In genomic region chr15:56365075-56365711, GRCh38 we compare ENCODE assay signal across 8 cellular contexts. TPM values are rescaled to one million over a fixed set of nuclear protein-coding genes. Genes with fewer than 3 reads are reported as not detected.
DNase-seq lines count a peak whose midpoint lies in the region; ATAC-seq, FAIRE-seq and TF ChIP-seq lines count a peak whose summit lies in the region.

TEX9 (plus strand) TSS chr15:56365426; CDS start chr15:56365451, 25 bp downstream.

- FAIRE-seq in GM12878 (lab: Jason Lieb, UNC), result peak; percentile 94

- H3K79me2 ChIP-seq in GM12878 (ENCODE audit: control insufficient read depth, insufficient read depth, low read length), result peaks cover 56% of the 10 kb centered on the region

- CTCF ChIA-PET in GM12878 (lab: Yijun Ruan, JAX), result no interaction called here

- ATAC-seq in GM18499 (IDR thresholded peaks at IDR 0.05; ENCODE audit: insufficient read depth, unreplicated experiment) (peak; percentile 54), HG02852 (IDR thresholded peaks at IDR 0.05; ENCODE audit: unreplicated experiment) (peak; percentile 92), GM12878 (peak; percentile 91)

- no peak for TF ChIP-seq RAD21 in GM12878 (IDR thresholded peaks at IDR 0.05; ENCODE audit: insufficient read depth, low read depth, low read length)

- peaks cover 43% of the 10 kb centered on the region for H3K27me3 Mint-ChIP-seq in T-helper 2 cell treated with Interferon-gamma antibody and Interleukin-4, amounts not matched to agents 5 μg/mL and 100 μg/mL, for 36 hours (ENCODE audit: low read depth)

- H3K9me3 Mint-ChIP-seq in T-helper 2 cell treated with Interferon-gamma antibody and Interleukin-4, amounts not matched to agents 5 μg/mL and 100 μg/mL, for 36 hours, result no peaks in the 10 kb centered on the region

- no TSS peak for BruUV-seq in GM12878 (replicated peaks; lab: Mats Ljungman, UMichigan)

- intact Hi-C loops in GM12878 (cut with micrococcal nuclease; ENCODE audit: unreplicated experiment), result no loop called here
- intact Hi-C loops in sigmoid colon (cut with DNase I), result loop anchor here (5.0 kb wide), 1 partner anchor 118 kb away; no protein-coding TSS in a partner anchor

- H3K4me3 Mint-ChIP-seq in T-helper 2 cell treated with Interferon-gamma antibody and Interleukin-4, amounts not matched to agents 5 μg/mL and 100 μg/mL, for 36 hours, result peak within 1 kb of the TSS; percentile 88

- H3K9ac ChIP-seq in GM12878 (ENCODE audit: control insufficient read depth, insufficient read depth, low read length), result peak within 1 kb of the TSS; percentile 81

- peak within 1 kb of the TSS; percentile 86 for H3K4me3 ChIP-seq in GM12878
- H3K4me3 ChIP-seq in sigmoid colon, result peak within 1 kb of the TSS; percentile 37 to 69 (median 60)

- DNase-seq in NCI-H1436 (lab: John Stamatoyannopoulos, UW) (peak; percentile 88), GM12878 (ENCODE audit: low read depth, low spot score) (peak; percentile 79), iPS DF 4.7 (ENCODE audit: extremely low read depth, low spot score) (peak; percentile 79), sigmoid colon (peak; percentile 91), cerebellar nuclear complex (lab: John Stamatoyannopoulos, UW) (no peak)
- DNase-seq in T-helper 2 cell treated with Interferon-gamma antibody and Interleukin-4, amounts not matched to agents 5 μg/mL and 100 μg/mL, for 36 hours (ENCODE audit: low spot score), result peak; percentile 76

- no peaks in the 10 kb centered on the region for H3K9me3 ChIP-seq in GM12878 (replicated peaks; ENCODE audit: control insufficient read depth, insufficient read depth, low read length)
- H3K9me3 ChIP-seq in sigmoid colon, result no peaks in the 10 kb centered on the region

- WGBS in GM12878 (ENCODE audit: insufficient coverage, insufficient replicate concordance, low lambda C conversion rate, missing lambda C conversion rate), result 1% methylated on average over 34 of the region's 45 CpGs
- 0 to 1% methylated on average over 45 of the region's 45 CpGs for WGBS in sigmoid colon, 2 donors

- POLR2A ChIA-PET in GM12878 (lab: Charles Lee), result no interaction called here

- SMC1A ChIA-PET in GM12878 (lab: Charles Lee; ENCODE audit: uncharacterized antibody, unreplicated experiment), result no interaction called here

- TF ChIP-seq POLR2A in GM12878 (IDR thresholded peaks at IDR 0.05; ENCODE audit: low read depth, low read length), result peak; percentile 93
- no peak for TF ChIP-seq POLR2A in sigmoid colon (IDR thresholded peaks at IDR 0.05)

- H3K27me3 ChIP-seq in GM12878 (replicated peaks in 1 of 2; ENCODE audit: control insufficient read depth in 2 of 2, insufficient read depth in 2 of 2, low read length in 1 of 2) (no peaks in the 10 kb centered on the region), sigmoid colon (no peaks in the 10 kb centered on the region)

- TF ChIP-seq EP300 in GM12878 (IDR thresholded peaks at IDR 0.05; ENCODE audit: borderline replicate concordance in 1 of 2, control insufficient read depth in 1 of 2, low read depth in 2 of 2, low read length in 2 of 2) (no peak), sigmoid colon (IDR thresholded peaks at IDR 0.05) (no peak)

- H3K36me3 ChIP-seq in GM12878 (ENCODE audit: control insufficient read depth in 2 of 2, insufficient read depth in 2 of 2, low read length in 1 of 2) (no peaks in the 10 kb centered on the region), sigmoid colon (no peaks in the 10 kb centered on the region)

- H3K4me2 ChIP-seq in GM12878 (ENCODE audit: control insufficient read depth, insufficient read depth), result peak within 1 kb of the TSS; percentile 91

- TF ChIP-seq CTCF in GM12878 (IDR thresholded peaks at IDR 0.05 in 2 of 3, conservative IDR thresholded peaks at IDR 0.05 in 1 of 3; ENCODE audit: control insufficient read depth in 2 of 3, extremely low read depth in 1 of 3, insufficient read depth in 1 of 3, low read depth in 3 of 3, low read length in 3 of 3), result no peak
- no peak for TF ChIP-seq CTCF in sigmoid colon (IDR thresholded peaks at IDR 0.05)

- in situ Hi-C loops in GM12878 (cut with MboI), result loop anchor here (5.0 kb wide), 1 partner anchor 118 kb away; no protein-coding TSS in a partner anchor

- RAD21 ChIA-PET in GM12878 (lab: Charles Lee; ENCODE audit: unreplicated experiment), result no interaction called here

- no peaks in the 10 kb centered on the region for H4K20me1 ChIP-seq in GM12878 (ENCODE audit: control insufficient read depth, insufficient read depth)

- peaks cover 13% of the 10 kb centered on the region for H3K4me1 Mint-ChIP-seq in T-helper 2 cell treated with Interferon-gamma antibody and Interleukin-4, amounts not matched to agents 5 μg/mL and 100 μg/mL, for 36 hours (ENCODE audit: low read depth)

- H3K27ac ChIP-seq in GM12878 (ENCODE audit: control insufficient read depth, insufficient read depth) (peak within 1 kb of the TSS; percentile 95), sigmoid colon (peak within 1 kb of the TSS; percentile 42 to 61 (median 48))

- H3K4me1 ChIP-seq in GM12878 (ENCODE audit: control insufficient read depth, insufficient read depth, low read length), result no peaks in the 10 kb centered on the region
- H3K4me1 ChIP-seq in sigmoid colon, result peaks cover 0 to 10% (median 5%) of the 10 kb centered on the region in 4 donors

- H2AFZ ChIP-seq in GM12878 (ENCODE audit: control insufficient read depth, low read depth, low read length), result peak within 1 kb of the TSS; percentile 85

- H3K27ac Mint-ChIP-seq in T-helper 2 cell treated with Interferon-gamma antibody and Interleukin-4, amounts not matched to agents 5 μg/mL and 100 μg/mL, for 36 hours, result no peak within 1 kb of the TSS

- H3K36me3 Mint-ChIP-seq in T-helper 2 cell treated with Interferon-gamma antibody and Interleukin-4, amounts not matched to agents 5 μg/mL and 100 μg/mL, for 36 hours (ENCODE audit: low read depth), result no peaks in the 10 kb centered on the region

TF ChIP-seq in GM12878, 131 proteins besides CTCF, POLR2A, EP300 and RAD21 (continues in another document):
- TF ChIP-seq ZZZ3 (IDR thresholded peaks at IDR 0.05; ENCODE audit: control insufficient read depth, insufficient read length, low read depth) (no peak), RELB (IDR thresholded peaks at IDR 0.05; ENCODE audit: low read depth) (0 out of 2 replicates have a peak, but pooled peaks have one; percentile 15), TCF3 (IDR thresholded peaks at IDR 0.05; ENCODE audit: borderline replicate concordance, insufficient read depth, low read depth, low read length) (0 out of 2 replicates have a peak, but pooled peaks have one; percentile 38), CREB1 (IDR thresholded peaks at IDR 0.05; ENCODE audit: low read depth) (peak; percentile 29), NFYA (IDR thresholded peaks at IDR 0.05; ENCODE audit: borderline replicate concordance, low read depth, low read length) (no peak), PML (IDR thresholded peaks at IDR 0.05; ENCODE audit: low read length) (peak; percentile 93), TCF12 (IDR thresholded peaks at IDR 0.05; ENCODE audit: low read depth, low read length) (no peak), ZNF24 (IDR thresholded peaks at IDR 0.05) (no peak), IKZF2 (IDR thresholded peaks at IDR 0.05) (0 out of 4 replicates have a peak, but pooled peaks of 1 of the 2 experiments have one; percentile 36), RCOR1 (conservative IDR thresholded peaks at IDR 0.05; ENCODE audit: low read depth, low read length) (peak; percentile 81; the same call in 1 of the 2 replicates), POLR2AphosphoS5 (IDR thresholded peaks at IDR 0.05; ENCODE audit: low read length) (peak; percentile 91), YY1 (IDR thresholded peaks at IDR 0.05; ENCODE audit: low read depth, low read length) (peak; percentile 95), SMAD5 (IDR thresholded peaks at IDR 0.05; ENCODE audit: low read depth) (peak; percentile 59; the same call in 1 of the 2 replicates), NFIC (IDR thresholded peaks at IDR 0.05; ENCODE audit: low read depth, low read length) (peak; percentile 49; the same call in 1 of the 2 replicates), SIN3A (IDR thresholded peaks at IDR 0.05; ENCODE audit: low read depth, low read length) (0 out of 2 replicates have a peak, but pooled peaks have one; percentile 59), CHD2 (IDR thresholded peaks at IDR 0.05; ENCODE audit: borderline replicate concordance, low read depth, low read length) (peak; percentile 97), YBX1 (IDR thresholded peaks at IDR 0.05) (no peak), MYC (IDR thresholded peaks at IDR 0.05; ENCODE audit: insufficient read depth, insufficient read length, insufficient replicate concordance, low read length, severe bottlenecking) (no peak)

RNA-seq across cellular contexts. Expression of gene TEX9, which starts in this region (rescaled TPM):
- total RNA-seq in GM12878 (2013; cell fraction: nucleolus; rRNA removed), result 142 and 154 TPM in 2 replicates
- 70.4 and 103 TPM in 2 replicates for total RNA-seq in GM12878 (2014; rRNA removed)
- 143 and 155 TPM in 2 replicates for total RNA-seq in GM12878 (2014; rRNA removed; fragmentation: Illumina TruSeq; extraction: Trizol)
- 72.3 and 75.2 TPM in 2 replicates for total RNA-seq in GM12878 (2021)
- polyA plus RNA-seq in GM12878 (2011; ENCODE audit: low read depth), result 14.1 TPM
- 9.0 and 16.6 TPM in 2 replicates for polyA plus RNA-seq in GM12878 (2011; rRNA removed)
- polyA plus RNA-seq in GM12878 (2011; cell fraction: cytosol; rRNA removed), result 1.5 and 2.2 TPM in 2 replicates
- polyA plus RNA-seq in GM12878 (2011; cell fraction: nucleus; rRNA removed), result 7.7 and 11.0 TPM in 2 replicates
- polyA plus RNA-seq in GM12878 (2012), result 23.4 and 28.9 TPM in 2 replicates
- 121 and 170 TPM in 2 replicates for polyA plus RNA-seq in GM12878 (2014; fragmentation: Illumina TruSeq; extraction: Trizol)
- polyA plus RNA-seq in GM12878 (2014; fragmentation: Nextera tagmentation; extraction: Ambion mirVana), result 10 to 100 TPM; 69.6 to 74.3 TPM
- polyA plus RNA-seq in GM12878 (2014; rRNA removed), result 38.9 and 55.2 TPM in 2 replicates
- polyA plus RNA-seq in GM12878 (2016; fragmentation: Nextera tagmentation; extraction: Ambion mirVana), result 10 to 100 TPM; 53.9 to 59.1 TPM
- 6.9 and 7.9 TPM in 2 replicates for polyA minus RNA-seq in GM12878 (2011; rRNA and poly(A)+ RNA removed)
- polyA minus RNA-seq in GM12878 (2011; cell fraction: cytosol; rRNA and poly(A)+ RNA removed), result 1.9 and 3.0 TPM in 2 replicates
- polyA minus RNA-seq in GM12878 (2011; cell fraction: nucleus; rRNA and poly(A)+ RNA removed), result 18.1 and 42.0 TPM in 2 replicates
- total RNA-seq in sigmoid colon, result 10 to 100 TPM in 1 of 4 donors, 1 to 10 TPM in 3; 5.7 to 10.7 (median 7.3) TPM
- 1 to 10 TPM; 3.0 to 3.5 (median 3.0) TPM for polyA plus RNA-seq in sigmoid colon

Comparison
In these comparisons a context has a peak if more than half of its experiments do, and no peak if none do; other contexts are left out.
1. RNA of gene TEX9 (total RNA-seq): 70.4 to 155 TPM in GM12878; 5.7 to 10.7 TPM in sigmoid colon; every median in the first group is over 4 times any median in the second.
2. DNase-seq: peak in NCI-H1436 (single experiment), T-helper 2 cell treated with Interferon-gamma antibody and Interleukin-4, amounts not matched to agents 5 μg/mL and 100 μg/mL, for 36 hours (single experiment), GM12878 (single experiment), iPS DF 4.7 (single experiment) and sigmoid colon (single experiment); none in cerebellar nuclear complex (0 of 2).
3. Peak in every context shown above with its lines, with median percentiles within 50 percentile points of each other: ATAC-seq.